1 cellular context compared by ENCODE assay signal in genomic region chr9:137055385-137056364, GRCh38.
TF ChIP-seq lines count a peak whose summit lies in the region.

No MANE protein-coding gene starts in this region.

TF ChIP-seq in A549, 52 proteins besides CTCF, POLR2A, EP300 and RAD21 (continued from another document):
- TF ChIP-seq HMGXB4 (CRISPR knock-in tag; IDR thresholded peaks at IDR 0.05; ENCODE audit: borderline replicate concordance) (no peak), TFCP2L1 (CRISPR knock-in tag; IDR thresholded peaks at IDR 0.05) (no peak), HDAC2 (IDR thresholded peaks at IDR 0.05) (no peak), ZC3H11A (IDR thresholded peaks at IDR 0.05) (no peak)
